Comparison of ENCODE assay signal across 15 cellular contexts in the genomic region with DNA sequence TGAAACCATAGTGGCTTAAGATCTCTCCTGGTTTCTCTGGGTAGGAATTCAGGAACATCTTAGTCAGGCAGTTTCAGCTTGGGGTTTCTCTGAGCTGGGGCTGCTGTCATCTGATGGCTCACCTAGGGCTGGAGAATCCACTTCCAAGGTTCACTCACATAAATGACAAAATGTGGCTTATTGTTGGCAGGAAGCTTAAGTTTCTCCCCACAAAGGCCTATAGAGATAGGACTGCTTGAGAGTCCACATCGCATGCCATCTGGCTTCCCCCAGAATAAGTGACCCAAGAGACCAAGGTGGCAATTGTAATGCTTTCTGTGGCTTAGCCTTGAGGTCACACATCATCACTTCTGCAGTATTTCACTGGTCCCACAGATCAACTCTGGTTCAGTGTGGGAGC.
DNase-seq lines count a peak whose midpoint lies in the region; ATAC-seq, FAIRE-seq and TF ChIP-seq lines count a peak whose summit lies in the region.
"Had no signal": no experiment of that assay in that cellular context is flagged by ENCODE, and none has a peak within 500 bp of the region (broad histone marks: within the 10 kb centered on the region; RNA-seq: fewer than 3 reads in every experiment).

No MANE protein-coding gene starts in this region.

- H3K4me3 Mint-ChIP-seq in activated naive CD4-positive, alpha-beta T cell treated with anti-CD3 and anti-CD28 coated beads for 36 hours: no peak overlapping the region
- H3K4me3 Mint-ChIP-seq in activated CD4-positive, alpha-beta T cell treated with anti-CD3 and anti-CD28 coated beads, Interleukin-2, amount 10 ng/mL, durations not matched to agents 24 days and 14 days: no peak overlapping the region
- H3K4me3 Mint-ChIP-seq: CD4-positive, alpha-beta memory T cell; H9 had no signal

- no peak for TF ChIP-seq EP300 in A549 (IDR thresholded peaks at IDR 0.05)

- H3K27me3 ChIP-seq in ascending aorta: no peaks in the 10 kb centered on the region

- peaks cover 2% of the 10 kb centered on the region for H3K9me3 Mint-ChIP-seq in activated naive CD4-positive, alpha-beta T cell treated with anti-CD3 and anti-CD28 coated beads for 36 hours
- H3K9me3 Mint-ChIP-seq in activated CD4-positive, alpha-beta T cell treated with anti-CD3 and anti-CD28 coated beads, Interleukin-2, amount 10 ng/mL, durations not matched to agents 24 days and 14 days: no peaks in the 10 kb centered on the region

- no peaks in the 10 kb centered on the region for H3K4me1 Mint-ChIP-seq in activated naive CD4-positive, alpha-beta T cell treated with anti-CD3 and anti-CD28 coated beads for 36 hours (ENCODE audit: low read depth)
- H3K4me1 Mint-ChIP-seq in activated CD4-positive, alpha-beta T cell treated with anti-CD3 and anti-CD28 coated beads, Interleukin-2, amount 10 ng/mL, durations not matched to agents 24 days and 14 days: no peaks in the 10 kb centered on the region
- H3K4me1 Mint-ChIP-seq: CD4-positive, alpha-beta memory T cell had no signal

- TF ChIP-seq CTCF in A549 (IDR thresholded peaks at IDR 0.05) (no peak), ascending aorta (IDR thresholded peaks at IDR 0.05) (no peak)

- intact Hi-C loops in ascending aorta (cut with DNase I): loop anchor here (5.0 kb wide), 1 partner anchor 34 kb away; no protein-coding TSS in a partner anchor
- intact Hi-C loops in activated naive CD4-positive, alpha-beta T cell treated with anti-CD3 and anti-CD28 coated beads for 36 hours (cut with micrococcal nuclease): no loop called here
- intact Hi-C loops in activated CD4-positive, alpha-beta T cell treated with anti-CD3 and anti-CD28 coated beads, Interleukin-2, amount 10 ng/mL, durations not matched to agents 24 days and 14 days (cut with micrococcal nuclease): no loop called here

- no peaks in the 10 kb centered on the region for H3K36me3 Mint-ChIP-seq in activated naive CD4-positive, alpha-beta T cell treated with anti-CD3 and anti-CD28 coated beads for 36 hours (ENCODE audit: low read depth)
- no peaks in the 10 kb centered on the region for H3K36me3 Mint-ChIP-seq in activated CD4-positive, alpha-beta T cell treated with anti-CD3 and anti-CD28 coated beads, Interleukin-2, amount 10 ng/mL, durations not matched to agents 24 days and 14 days (ENCODE audit: low read depth)
- H3K36me3 Mint-ChIP-seq: CD4-positive, alpha-beta memory T cell had no signal

- H3K27ac ChIP-seq in A549 (peak overlapping the region; percentile 72 to 85; a peak in 5 of 6 replicates), ascending aorta (peak overlapping the region; percentile 9 to 62)

- H3K4me1 ChIP-seq in A549 (peaks cover 44% of the 10 kb centered on the region), ascending aorta (peaks cover 6 to 17% of the 10 kb centered on the region in 2 donors)

- WGBS in A549 (ENCODE audit: missing lambda C conversion rate): 100% methylated on average over 1 of the region's 1 CpG

- no peak overlapping the region for H3K4me3 ChIP-seq in A549
- H3K4me3 ChIP-seq in ascending aorta: no peak overlapping the region

- H3K9me3 ChIP-seq in A549: peaks cover 18% of the 10 kb centered on the region
- H3K9me3 ChIP-seq in ascending aorta: no peaks in the 10 kb centered on the region

- ATAC-seq in A549: no peak

- peaks cover 4% of the 10 kb centered on the region for H3K27me3 Mint-ChIP-seq in activated naive CD4-positive, alpha-beta T cell treated with anti-CD3 and anti-CD28 coated beads for 36 hours (ENCODE audit: low read depth)
- H3K27me3 Mint-ChIP-seq in activated CD4-positive, alpha-beta T cell treated with anti-CD3 and anti-CD28 coated beads, Interleukin-2, amount 10 ng/mL, durations not matched to agents 24 days and 14 days: peaks cover 2% of the 10 kb centered on the region

- CTCF ChIA-PET in A549 (lab: Yijun Ruan, JAX): interaction anchor here (1.1 to 1.2 kb wide), 2 partner anchors 110 to 134 kb away, joined by 3 to 5 read pairs; no protein-coding TSS in a partner anchor
- CTCF ChIA-PET in activated naive CD4-positive, alpha-beta T cell treated with anti-CD3 and anti-CD28 coated beads for 36 hours (lab: Charles Lee): interaction anchor here (0.9 kb wide), 1 partner anchor 9 kb away, joined by 3 read pairs; no protein-coding TSS in a partner anchor

- no peak for FAIRE-seq in A549 (lab: Jason Lieb, UNC)
- FAIRE-seq: GM19239 had no signal

- no peaks in the 10 kb centered on the region for H3K36me3 ChIP-seq in ascending aorta

- POLR2A ChIA-PET in A549 (lab: Yijun Ruan, JAX): no interaction called here

- DNase-seq in A549 (ENCODE audit: low read depth in 1 of 2, low spot score in 1 of 2) (no peak), MV-4-11 (lab: John Stamatoyannopoulos, UW) (peak; percentile 7), ascending aorta (ENCODE audit: low spot score in 2 of 2) (no peak), glomerular visceral epithelial cell (ENCODE audit: extremely low spot score) (peak; percentile 19), dermis blood vessel endothelial cell (no peak)
- no peak for DNase-seq in activated naive CD4-positive, alpha-beta T cell treated with anti-CD3 and anti-CD28 coated beads for 36 hours
- DNase-seq in activated CD4-positive, alpha-beta T cell treated with anti-CD3 and anti-CD28 coated beads, Interleukin-2, amount 10 ng/mL, durations not matched to agents 24 days and 14 days: no peak
- DNase-seq: 8988T, ACHN, C1 segment of cervical spinal cord, DMS79, GOT3, H9 had no signal

- H3K4me2 ChIP-seq in A549: no peak overlapping the region

- TF ChIP-seq RAD21 in A549 (conservative IDR thresholded peaks at IDR 0.05 in 1 of 2, IDR thresholded peaks at IDR 0.05 in 1 of 2): no peak

- no peak overlapping the region for H3K27ac Mint-ChIP-seq in activated naive CD4-positive, alpha-beta T cell treated with anti-CD3 and anti-CD28 coated beads for 36 hours
- no peak overlapping the region for H3K27ac Mint-ChIP-seq in activated CD4-positive, alpha-beta T cell treated with anti-CD3 and anti-CD28 coated beads, Interleukin-2, amount 10 ng/mL, durations not matched to agents 24 days and 14 days
- H3K27ac Mint-ChIP-seq: CD4-positive, alpha-beta memory T cell had no signal

- TF ChIP-seq POLR2A in A549 (IDR thresholded peaks at IDR 0.05; ENCODE audit: low read length): no peak

TF ChIP-seq in A549, 52 proteins besides CTCF, POLR2A, EP300 and RAD21:
- no peak for TF ChIP-seq HOXA7 (CRISPR knock-in tag; IDR thresholded peaks at IDR 0.05)
- TF ChIP-seq CBX8 (IDR thresholded peaks at IDR 0.05): no peak
- TF ChIP-seq KDM5A (IDR thresholded peaks at IDR 0.05): no peak

Comparison
In these comparisons a context has a peak if more than half of its experiments do, and no peak if none do; other contexts are left out.
1. DNase-seq: peak in MV-4-11 (single experiment) and glomerular visceral epithelial cell (single experiment); none in A549 (0 of 2), ascending aorta (0 of 2), activated naive CD4-positive, alpha-beta T cell treated with anti-CD3 and anti-CD28 coated beads for 36 hours (single experiment), dermis blood vessel endothelial cell (single experiment) and activated CD4-positive, alpha-beta T cell treated with anti-CD3 and anti-CD28 coated beads, Interleukin-2, amount 10 ng/mL, durations not matched to agents 24 days and 14 days (single experiment).